In genomic region chr1:152042030-152042429, GRCh38 we compare ENCODE assay signal across 38 cellular contexts. TPM values are rescaled to one million over a fixed set of nuclear protein-coding genes. Genes with fewer than 3 reads are reported as not detected.
"Had no signal": no experiment of that assay in that cellular context is flagged by ENCODE, and none has a peak within 500 bp of the region (broad histone marks: within the 10 kb centered on the region; RNA-seq: fewer than 3 reads in every experiment).

No MANE protein-coding gene starts in this region.

- FAIRE-seq: bronchial epithelial cell, TTC549 had no signal

- H3K36me3 Mint-ChIP-seq: activated CD8-positive, alpha-beta memory T cell treated with anti-CD3 and anti-CD28 coated beads, Interleukin-2, amount 10 ng/mL, durations not matched to agents 7 days and 5 days; activated naive CD4-positive, alpha-beta T cell treated with anti-CD3 and anti-CD28 coated beads, Interleukin-2, amount 10 ng/mL, durations not matched to agents 7 days and 5 days; activated naive CD4-positive, alpha-beta T cell treated with anti-CD3 and anti-CD28 coated beads, Interleukin-2, amount 50 U/mL, for 24 hours; activated naive CD8-positive, alpha-beta T cell; activated naive CD8-positive, alpha-beta T cell treated with anti-CD3 and anti-CD28 coated beads, Interleukin-2, amount 10 ng/mL, durations not matched to agents 7 days and 5 days; brain had no signal

- ATAC-seq: activated CD8-positive, alpha-beta memory T cell treated with anti-CD3 and anti-CD28 coated beads, Interleukin-2, amount 10 ng/mL, durations not matched to agents 7 days and 5 days; activated CD8-positive, alpha-beta T cell treated with anti-CD3 and anti-CD28 coated beads, Interleukin-2, amount 10 ng/mL, durations not matched to agents 7 days and 5 days; activated naive CD8-positive, alpha-beta T cell treated with anti-CD3 and anti-CD28 coated beads, Interleukin-2, amount 50 U/mL, for 24 hours had no signal

- H3K9me3 Mint-ChIP-seq: activated B cell treated with CpG ODN at 0.5 μM for 24 hours; activated CD4-positive, alpha-beta T cell treated with anti-CD3 and anti-CD28 coated beads, Interleukin-2, amount 10 ng/mL, durations not matched to agents 7 days and 5 days; activated naive CD4-positive, alpha-beta T cell treated with anti-CD3 and anti-CD28 coated beads, Interleukin-2, amount 50 U/mL, for 24 hours; activated naive CD8-positive, alpha-beta T cell treated with anti-CD3 and anti-CD28 coated beads, Interleukin-2, amount 10 ng/mL, durations not matched to agents 7 days and 5 days; activated naive CD8-positive, alpha-beta T cell treated with anti-CD3 and anti-CD28 coated beads, Interleukin-2, amount 50 U/mL, for 24 hours; activated T-cell treated with anti-CD3 and anti-CD28 coated beads, Interleukin-2, amount 50 U/mL, for 24 hours; activated T-helper 2 cell treated with anti-CD3 and anti-CD28 coated beads, Interferon-gamma antibody, Interleukin-2, Interleukin-4, amounts not matched to agents 10 μg/mL and 5 μg/mL and 100 μg/mL, durations not matched to agents 14 hours and 24 hours and 36 hours; brain; central memory CD8-positive, alpha-beta T cell; T-helper 1 cell treated with Interleukin-12 subunit alpha and Interleukin-12 subunit beta and Interleukin-4 antibody, amounts not matched to agents 30 μg/mL and 1 μg/mL, for 36 hours; T-helper 2 cell treated with Interferon-gamma antibody and Interleukin-4, amounts not matched to agents 5 μg/mL and 100 μg/mL, for 36 hours had no signal

- H3K4me1 Mint-ChIP-seq: brain; central memory CD8-positive, alpha-beta T cell had no signal

- H3K27ac Mint-ChIP-seq: activated B cell treated with CpG ODN at 0.5 μM for 24 hours; activated CD4-positive, alpha-beta memory T cell treated with anti-CD3 and anti-CD28 coated beads, Interleukin-2, amount 10 ng/mL, durations not matched to agents 7 days and 5 days; activated CD4-positive, alpha-beta T cell treated with anti-CD3 and anti-CD28 coated beads, Interleukin-2, amount 10 ng/mL, durations not matched to agents 7 days and 5 days; activated CD8-positive, alpha-beta memory T cell treated with anti-CD3 and anti-CD28 coated beads, Interleukin-2, amount 10 ng/mL, durations not matched to agents 7 days and 5 days; activated CD8-positive, alpha-beta T cell treated with anti-CD3 and anti-CD28 coated beads, Interleukin-2, amount 10 ng/mL, durations not matched to agents 7 days and 5 days; activated naive CD4-positive, alpha-beta T cell treated with anti-CD3 and anti-CD28 coated beads, Interleukin-2, amount 10 ng/mL, durations not matched to agents 7 days and 5 days; activated naive CD4-positive, alpha-beta T cell treated with anti-CD3 and anti-CD28 coated beads, Interleukin-2, amount 50 U/mL, for 24 hours; activated naive CD8-positive, alpha-beta T cell; activated naive CD8-positive, alpha-beta T cell treated with anti-CD3 and anti-CD28 coated beads, Interleukin-2, amount 10 ng/mL, durations not matched to agents 7 days and 5 days; activated naive CD8-positive, alpha-beta T cell treated with anti-CD3 and anti-CD28 coated beads, Interleukin-2, amount 50 U/mL, for 24 hours; activated T-cell treated with anti-CD3 and anti-CD28 coated beads, Interleukin-2, amount 50 U/mL, for 24 hours; activated T-helper 2 cell treated with anti-CD3 and anti-CD28 coated beads, Interferon-gamma antibody, Interleukin-2, Interleukin-4, amounts not matched to agents 10 μg/mL and 5 μg/mL and 100 μg/mL, durations not matched to agents 14 hours and 24 hours and 36 hours; brain; T-helper 1 cell treated with Interleukin-12 subunit alpha and Interleukin-12 subunit beta and Interleukin-4 antibody, amounts not matched to agents 30 μg/mL and 1 μg/mL, for 36 hours; T-helper 2 cell treated with Interferon-gamma antibody and Interleukin-4, amounts not matched to agents 5 μg/mL and 100 μg/mL, for 36 hours had no signal

- H3K27me3 Mint-ChIP-seq: activated B cell treated with CpG ODN at 0.5 μM for 24 hours; activated CD8-positive, alpha-beta memory T cell treated with anti-CD3 and anti-CD28 coated beads, Interleukin-2, amount 10 ng/mL, durations not matched to agents 7 days and 5 days; activated naive CD4-positive, alpha-beta T cell treated with anti-CD3 and anti-CD28 coated beads, Interleukin-2, amount 50 U/mL, for 24 hours; activated naive CD8-positive, alpha-beta T cell; activated naive CD8-positive, alpha-beta T cell treated with anti-CD3 and anti-CD28 coated beads, Interleukin-2, amount 10 ng/mL, durations not matched to agents 7 days and 5 days; activated naive CD8-positive, alpha-beta T cell treated with anti-CD3 and anti-CD28 coated beads, Interleukin-2, amount 50 U/mL, for 24 hours; activated T-cell treated with anti-CD3 and anti-CD28 coated beads, Interleukin-2, amount 50 U/mL, for 24 hours; central memory CD8-positive, alpha-beta T cell had no signal

- DNase-seq: activated B cell treated with CpG ODN at 0.5 μM for 24 hours; activated CD4-positive, alpha-beta memory T cell treated with anti-CD3 and anti-CD28 coated beads, Interleukin-2, amount 10 ng/mL, durations not matched to agents 7 days and 5 days; activated CD4-positive, alpha-beta T cell treated with anti-CD3 and anti-CD28 coated beads for 4 hours; activated CD4-positive, alpha-beta T cell treated with anti-CD3 and anti-CD28 coated beads, Interleukin-2, amount 10 ng/mL, durations not matched to agents 7 days and 5 days; activated CD4-positive, alpha-beta T cell treated with anti-CD3 and anti-CD28 coated beads, Interleukin-2, amount 50 U/mL, for 48 hours; activated CD4-positive, CD25-positive, alpha-beta regulatory T cell treated with anti-CD3 and anti-CD28 coated beads, Interleukin-2, amount 50 U/mL, for 72 hours; activated CD8-positive, alpha-beta memory T cell treated with anti-CD3 and anti-CD28 coated beads for 24 hours; activated CD8-positive, alpha-beta memory T cell treated with anti-CD3 and anti-CD28 coated beads, Interleukin-2, amount 10 ng/mL, durations not matched to agents 7 days and 5 days; activated CD8-positive, alpha-beta memory T cell treated with anti-CD3 and anti-CD28 coated beads, Interleukin-2, amount 50 U/mL, for 48 hours; activated CD8-positive, alpha-beta T cell treated with anti-CD3 and anti-CD28 coated beads, Interleukin-2, amount 10 ng/mL, durations not matched to agents 7 days and 5 days; activated effector memory CD4-positive, alpha-beta T cell treated with Interleukin-2 at 50 U/mL for 16 hours; activated gamma-delta T cell; activated naive CD4-positive, alpha-beta T cell treated with anti-CD3 and anti-CD28 coated beads, Interleukin-2, amount 10 ng/mL, durations not matched to agents 7 days and 5 days; activated naive CD4-positive, alpha-beta T cell treated with Interleukin-2 at 50 U/mL for 16 hours; activated naive CD8-positive, alpha-beta T cell treated with anti-CD3 and anti-CD28 coated beads, Interleukin-2, amount 10 ng/mL, durations not matched to agents 7 days and 5 days; activated naive CD8-positive, alpha-beta T cell treated with anti-CD3 and anti-CD28 coated beads, Interleukin-2, amount 50 U/mL, for 24 hours; activated T-cell treated with anti-CD3 and anti-CD28 coated beads, Interleukin-2, amount 50 U/mL, for 24 hours; activated T-cell treated with anti-CD3 and anti-CD28 coated beads, Interleukin-2, amount 50 U/mL, for 48 hours; amygdala; anterior cingulate cortex; caudate nucleus; cerebellar nuclear complex; T-helper 2 cell; T-helper 9 cell had no signal

- H3K27me3 ChIP-seq: ascending aorta had no signal

- H3K9me3 ChIP-seq: ascending aorta had no signal

- H3K36me3 ChIP-seq: ascending aorta, cardiac muscle cell had no signal

- H3K27ac ChIP-seq: ascending aorta, cardiac muscle cell, VCaP had no signal

- H3K4me3 ChIP-seq: ascending aorta, cardiac muscle cell had no signal

- H3K4me3 Mint-ChIP-seq: activated B cell treated with CpG ODN at 0.5 μM for 24 hours; activated CD4-positive, alpha-beta memory T cell treated with anti-CD3 and anti-CD28 coated beads, Interleukin-2, amount 10 ng/mL, durations not matched to agents 7 days and 5 days; activated CD4-positive, alpha-beta T cell treated with anti-CD3 and anti-CD28 coated beads, Interleukin-2, amount 10 ng/mL, durations not matched to agents 7 days and 5 days; activated CD8-positive, alpha-beta memory T cell treated with anti-CD3 and anti-CD28 coated beads, Interleukin-2, amount 10 ng/mL, durations not matched to agents 7 days and 5 days; activated CD8-positive, alpha-beta T cell treated with anti-CD3 and anti-CD28 coated beads, Interleukin-2, amount 10 ng/mL, durations not matched to agents 7 days and 5 days; activated naive CD4-positive, alpha-beta T cell treated with anti-CD3 and anti-CD28 coated beads, Interleukin-2, amount 10 ng/mL, durations not matched to agents 7 days and 5 days; activated naive CD4-positive, alpha-beta T cell treated with anti-CD3 and anti-CD28 coated beads, Interleukin-2, amount 50 U/mL, for 24 hours; activated naive CD8-positive, alpha-beta T cell; activated naive CD8-positive, alpha-beta T cell treated with anti-CD3 and anti-CD28 coated beads, Interleukin-2, amount 10 ng/mL, durations not matched to agents 7 days and 5 days; activated naive CD8-positive, alpha-beta T cell treated with anti-CD3 and anti-CD28 coated beads, Interleukin-2, amount 50 U/mL, for 24 hours; activated T-cell treated with anti-CD3 and anti-CD28 coated beads, Interleukin-2, amount 50 U/mL, for 24 hours; brain; central memory CD8-positive, alpha-beta T cell; T-helper 1 cell treated with Interleukin-12 subunit alpha and Interleukin-12 subunit beta and Interleukin-4 antibody, amounts not matched to agents 30 μg/mL and 1 μg/mL, for 36 hours; T-helper 2 cell treated with Interferon-gamma antibody and Interleukin-4, amounts not matched to agents 5 μg/mL and 100 μg/mL, for 36 hours had no signal

RNA-seq across cellular contexts. Expression of gene TCHHL1, which starts 46.8 kb away (rescaled TPM):
- total RNA-seq: activated B cell treated with CpG ODN at 0.5 μM for 24 hours; activated CD4-positive, alpha-beta memory T cell treated with anti-CD3 and anti-CD28 coated beads, Interleukin-2, amount 10 ng/mL, durations not matched to agents 7 days and 5 days; activated CD4-positive, alpha-beta T cell treated with anti-CD3 and anti-CD28 coated beads, Interleukin-2, amount 10 ng/mL, durations not matched to agents 7 days and 5 days; activated CD8-positive, alpha-beta memory T cell treated with anti-CD3 and anti-CD28 coated beads, Interleukin-2, amount 10 ng/mL, durations not matched to agents 7 days and 5 days; activated CD8-positive, alpha-beta T cell treated with anti-CD3 and anti-CD28 coated beads, Interleukin-2, amount 10 ng/mL, durations not matched to agents 7 days and 5 days; activated naive CD8-positive, alpha-beta T cell treated with anti-CD3 and anti-CD28 coated beads, Interleukin-2, amount 10 ng/mL, durations not matched to agents 7 days and 5 days; activated T-helper 2 cell treated with anti-CD3 and anti-CD28 coated beads, Interferon-gamma antibody, Interleukin-2, Interleukin-4, amounts not matched to agents 10 μg/mL and 5 μg/mL and 100 μg/mL, durations not matched to agents 14 hours and 24 hours and 36 hours; ascending aorta; bronchial epithelial cell; cardiac muscle cell; chondrocyte had no signal
- polyA plus RNA-seq: adipose tissue, cardiac muscle cell had no signal
